1 cellular context compared by ENCODE assay signal in the genomic region with DNA sequence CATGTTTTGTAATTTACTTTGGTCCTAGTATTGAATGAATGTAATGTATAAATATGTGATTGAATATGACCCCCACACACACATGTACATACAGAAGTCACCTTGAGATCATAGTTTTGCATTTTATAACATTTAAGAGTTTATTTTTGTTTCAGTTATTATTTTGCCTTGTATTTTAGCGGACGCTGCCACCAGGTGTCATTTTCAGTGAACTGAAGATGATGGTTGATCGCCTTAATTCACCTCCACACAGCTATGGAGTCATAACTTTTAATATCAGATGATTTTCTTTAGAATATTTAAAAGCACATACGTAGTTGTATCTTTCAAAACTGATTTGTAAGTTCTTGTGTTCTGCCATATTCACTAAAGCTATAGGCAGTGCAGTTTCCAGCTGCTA.
TF ChIP-seq lines count a peak whose summit lies in the region.

No MANE protein-coding gene starts in this region.

TF ChIP-seq in GM23338, 12 proteins besides CTCF, POLR2A, EP300 and RAD21 (continued from another document):
- TF ChIP-seq ZNF462 (CRISPR knock-in tag; IDR thresholded peaks at IDR 0.05) (no peak), EZH2phosphoT487 (IDR thresholded peaks at IDR 0.05; ENCODE audit: unreplicated experiment) (no peak)
